8 cellular contexts compared by ENCODE assay signal in genomic region chr19:1064661-1065605, GRCh38. TPM values are rescaled to one million over a fixed set of nuclear protein-coding genes. Genes with fewer than 3 reads are reported as not detected.
A peak's percentile ranks its signal among the peaks of the same experiment; 100 is the strongest.
DNase-seq lines count a peak whose midpoint lies in the region; ATAC-seq and TF ChIP-seq lines count a peak whose summit lies in the region.

No MANE protein-coding gene starts in this region.

- H3K9me3 Mint-ChIP-seq in activated CD4-positive, alpha-beta T cell treated with anti-CD3 and anti-CD28 coated beads for 36 hours (ENCODE audit: low read depth): no peaks in the 10 kb centered on the region
- H3K9me3 Mint-ChIP-seq in dendritic cell treated with granulocyte-macrophage colony-stimulating factor and Interleukin-4, amounts not matched to agents 40 ng/mL and 50 ng/mL, for 4 days: no peaks in the 10 kb centered on the region

- peak overlapping the region; percentile 68 for H2AFZ ChIP-seq in Loucy (ENCODE audit: low read length)

- H3K36me3 ChIP-seq in GM06990 (ENCODE audit: control insufficient read depth, insufficient read depth, low read length): no peaks in the 10 kb centered on the region; the same call in none of the 2 replicates
- H3K36me3 ChIP-seq in Loucy (ENCODE audit: insufficient read depth, low read length): no peaks in the 10 kb centered on the region
- H3K36me3 ChIP-seq in right lobe of liver: no peaks in the 10 kb centered on the region

- ATAC-seq in activated CD4-positive, alpha-beta T cell treated with anti-CD3 and anti-CD28 coated beads for 36 hours: peak; percentile 48
- ATAC-seq in right lobe of liver (peak; percentile 73 to 77 (median 76)), HG03378 (IDR thresholded peaks at IDR 0.05; ENCODE audit: unreplicated experiment) (no peak)

- H3K9ac ChIP-seq in Loucy (ENCODE audit: low read depth, low read length, poor library complexity, severe bottlenecking): no peak overlapping the region

- no peak overlapping the region for H3K4me3 ChIP-seq in GM06990 (replicated peaks; ENCODE audit: low read depth, low read length)
- H3K4me3 ChIP-seq in Loucy (ENCODE audit: low read length, poor library complexity, severe bottlenecking): peak overlapping the region; percentile 40
- no peak overlapping the region for H3K4me3 ChIP-seq in right lobe of liver

- POLR2A ChIA-PET in activated CD4-positive, alpha-beta T cell treated with anti-CD3 and anti-CD28 coated beads for 36 hours (lab: Charles Lee): interaction anchor here (1.0 kb wide), 2 partner anchors 25 to 43 kb away, joined by 3 to 4 read pairs; partner anchors contain the start of genes ABCA7 and RNU6-2

- TF ChIP-seq POLR2A in right lobe of liver (IDR thresholded peaks at IDR 0.05): no peak

- H4K20me1 ChIP-seq in Loucy (ENCODE audit: insufficient read depth, low read length, poor library complexity, severe bottlenecking): peaks cover 3% of the 10 kb centered on the region

- peaks cover 23% of the 10 kb centered on the region for H3K4me1 ChIP-seq in Loucy (ENCODE audit: insufficient read depth, low read length, poor library complexity, severe bottlenecking)
- peaks cover 0 to 6% (median 0%) of the 10 kb centered on the region in 4 donors for H3K4me1 ChIP-seq in right lobe of liver

- H3K9me3 ChIP-seq in Loucy (ENCODE audit: insufficient read depth, low read depth, low read length) (no peaks in the 10 kb centered on the region), right lobe of liver (no peaks in the 10 kb centered on the region)

- H3K27me3 Mint-ChIP-seq in activated CD4-positive, alpha-beta T cell treated with anti-CD3 and anti-CD28 coated beads for 36 hours: no peaks in the 10 kb centered on the region
- peaks cover 4% of the 10 kb centered on the region for H3K27me3 Mint-ChIP-seq in dendritic cell treated with granulocyte-macrophage colony-stimulating factor and Interleukin-4, amounts not matched to agents 40 ng/mL and 50 ng/mL, for 4 days

- peak; percentile 86 for DNase-seq in GM06990 (ENCODE audit: extremely low read depth, insufficient read length)
- peak; percentile 86 for DNase-seq in activated CD4-positive, alpha-beta T cell treated with anti-CD3 and anti-CD28 coated beads for 36 hours
- peak in 2 of 3 donors; percentile 78 to 79 for DNase-seq in right lobe of liver
- DNase-seq in stimulated activated naive CD4-positive, alpha-beta T cell treated with Interleukin-2 at 50 U/mL for 16 hours (lab: John Stamatoyannopoulos, UW): peak; percentile 65
- no peak for DNase-seq in amniotic stem cell (lab: John Stamatoyannopoulos, UW)

- H3K27me3 ChIP-seq in GM06990 (replicated peaks; ENCODE audit: control insufficient read depth, insufficient read depth, low read length) (no peaks in the 10 kb centered on the region), Loucy (ENCODE audit: insufficient read depth, low read length, poor library complexity, severe bottlenecking) (no peaks in the 10 kb centered on the region), right lobe of liver (peaks cover 0 to 6% of the 10 kb centered on the region in 2 donors)

- 19% methylated on average over 14 of the region's 60 CpGs for WGBS in right lobe of liver (ENCODE audit: insufficient coverage, low coverage, low lambda C conversion rate, missing lambda C conversion rate)

- H3K27ac Mint-ChIP-seq in activated CD4-positive, alpha-beta T cell treated with anti-CD3 and anti-CD28 coated beads for 36 hours: no peak overlapping the region
- H3K27ac Mint-ChIP-seq in dendritic cell treated with granulocyte-macrophage colony-stimulating factor and Interleukin-4, amounts not matched to agents 40 ng/mL and 50 ng/mL, for 4 days: peak overlapping the region; percentile 41

- H3F3A ChIP-seq in Loucy (ENCODE audit: low read depth): no peaks in the 10 kb centered on the region

- intact Hi-C loops in activated CD4-positive, alpha-beta T cell treated with anti-CD3 and anti-CD28 coated beads for 36 hours (cut with DNase I, micrococcal nuclease): loop anchor here (5.0 to 10.0 kb wide), 5 partner anchors 37 to 790 kb away; partner anchors contain the start of genes CNN2 (in 1 of the 2), GPX4 (in 1 of the 2) and PTBP1 (in 1 of the 2)
- intact Hi-C loops in dendritic cell treated with granulocyte-macrophage colony-stimulating factor and Interleukin-4, amounts not matched to agents 40 ng/mL and 50 ng/mL, for 4 days (cut with micrococcal nuclease): loop anchor here (5.0 kb wide), 2 partner anchors 37 to 43 kb away; partner anchors contain the start of genes GPX4, RNU6-2 and TMEM259
- intact Hi-C loops in right lobe of liver (cut with DNase I): no loop called here

- no peak overlapping the region for H3K27ac ChIP-seq in right lobe of liver

- TF ChIP-seq CTCF in GM06990 (IDR thresholded peaks at IDR 0.05; ENCODE audit: insufficient read depth, low read length, poor library complexity, severe bottlenecking) (peak; percentile 77), Loucy (conservative IDR thresholded peaks at IDR 0.05; ENCODE audit: low read length) (peak; percentile 64), right lobe of liver (IDR thresholded peaks at IDR 0.05) (peak; percentile 74 to 83 (median 76))

- peaks cover 33% of the 10 kb centered on the region for H3K4me1 Mint-ChIP-seq in activated CD4-positive, alpha-beta T cell treated with anti-CD3 and anti-CD28 coated beads for 36 hours
- peaks cover 47% of the 10 kb centered on the region for H3K4me1 Mint-ChIP-seq in dendritic cell treated with granulocyte-macrophage colony-stimulating factor and Interleukin-4, amounts not matched to agents 40 ng/mL and 50 ng/mL, for 4 days (ENCODE audit: low read depth)

- H3K79me2 ChIP-seq in Loucy (ENCODE audit: insufficient read depth, low read length): peaks cover 25% of the 10 kb centered on the region; the same call in 1 of the 2 replicates

- H3K36me3 Mint-ChIP-seq in activated CD4-positive, alpha-beta T cell treated with anti-CD3 and anti-CD28 coated beads for 36 hours (ENCODE audit: low read depth): peaks cover 13% of the 10 kb centered on the region
- peaks cover 47% of the 10 kb centered on the region for H3K36me3 Mint-ChIP-seq in dendritic cell treated with granulocyte-macrophage colony-stimulating factor and Interleukin-4, amounts not matched to agents 40 ng/mL and 50 ng/mL, for 4 days (ENCODE audit: low read depth)

- CTCF ChIA-PET in activated CD4-positive, alpha-beta T cell treated with anti-CD3 and anti-CD28 coated beads for 36 hours (lab: Charles Lee): interaction anchor here (0.6 to 3.3 kb wide), 15 partner anchors 11 to 197 kb away, joined by 3 to 26 read pairs (median 4); partner anchors contain the start of genes ABCA7, GPX4, RNU6-2 and TMEM259

- H3K9me2 ChIP-seq in Loucy (replicated peaks; ENCODE audit: low read depth, low read length): no peaks in the 10 kb centered on the region

- no peak overlapping the region for H3K4me3 Mint-ChIP-seq in activated CD4-positive, alpha-beta T cell treated with anti-CD3 and anti-CD28 coated beads for 36 hours
- no peak overlapping the region for H3K4me3 Mint-ChIP-seq in dendritic cell treated with granulocyte-macrophage colony-stimulating factor and Interleukin-4, amounts not matched to agents 40 ng/mL and 50 ng/mL, for 4 days

- H3K4me2 ChIP-seq in Loucy (ENCODE audit: low read depth, low read length, poor library complexity, severe bottlenecking): peak overlapping the region; percentile 57

RNA-seq across cellular contexts. Expression of gene ARHGAP45, which starts 2.0 kb away (rescaled TPM):
- 100 to 1,000 TPM; 107 to 137 TPM for total RNA-seq in activated CD4-positive, alpha-beta T cell treated with anti-CD3 and anti-CD28 coated beads for 36 hours
- 1 to 10 TPM; 4.2 to 10.0 (median 7.3) TPM for total RNA-seq in right lobe of liver

RNA-seq across cellular contexts. Expression of gene ABCA7, which starts 25.0 kb away (rescaled TPM):
- total RNA-seq in activated CD4-positive, alpha-beta T cell treated with anti-CD3 and anti-CD28 coated beads for 36 hours: 10 to 100 TPM; 14.4 to 16.9 TPM
- total RNA-seq in right lobe of liver: 10 to 100 TPM in 3 of 6 experiments, 1 to 10 TPM in 3; 4.8 to 14.6 (median 9.1) TPM

RNA-seq across cellular contexts. Expression of gene POLR2E, which starts 30.2 kb away (rescaled TPM):
- total RNA-seq in activated CD4-positive, alpha-beta T cell treated with anti-CD3 and anti-CD28 coated beads for 36 hours: 100 to 1,000 TPM; 171 to 229 TPM
- 100 to 1,000 TPM; 112 to 256 (median 131) TPM for total RNA-seq in right lobe of liver

RNA-seq across cellular contexts. Expression of gene CNN2, which starts 38.5 kb away (rescaled TPM):
- total RNA-seq in activated CD4-positive, alpha-beta T cell treated with anti-CD3 and anti-CD28 coated beads for 36 hours: 100 to 1,000 TPM; 108 to 130 TPM
- 10 to 100 TPM; 16.4 to 53.8 (median 22.2) TPM for total RNA-seq in right lobe of liver

RNA-seq across cellular contexts. Expression of gene GPX4, which starts 38.9 kb away (rescaled TPM):
- total RNA-seq in activated CD4-positive, alpha-beta T cell treated with anti-CD3 and anti-CD28 coated beads for 36 hours: 100 to 1,000 TPM; 192 to 218 TPM
- 100 to 1,000 TPM; 204 to 389 (median 212) TPM for total RNA-seq in right lobe of liver

Comparison
In these comparisons a context has a peak if more than half of its experiments do, and no peak if none do; other contexts are left out.
1. RNA of gene ARHGAP45, which starts 2.0 kb away (total RNA-seq): 107 to 137 TPM in activated CD4-positive, alpha-beta T cell treated with anti-CD3 and anti-CD28 coated beads for 36 hours; 4.2 to 10.0 TPM in right lobe of liver; every median in the first group is over 4 times any median in the second.
2. intact Hi-C loops: an anchor here in activated CD4-positive, alpha-beta T cell treated with anti-CD3 and anti-CD28 coated beads for 36 hours (5.0 to 10.0 kb wide) and dendritic cell treated with granulocyte-macrophage colony-stimulating factor and Interleukin-4, amounts not matched to agents 40 ng/mL and 50 ng/mL, for 4 days (5.0 kb wide); none called in right lobe of liver.
3. Peak in every context shown above with its lines, with median percentiles within 50 percentile points of each other: CTCF ChIP-seq.